Comparison of ENCODE assay signal across 20 cellular contexts in genomic region chr13:47087841-47088240, GRCh38.
DNase-seq lines count a peak whose midpoint lies in the region; FAIRE-seq and TF ChIP-seq lines count a peak whose summit lies in the region.
"Had no signal": no experiment of that assay in that cellular context is flagged by ENCODE, and none has a peak within 500 bp of the region (broad histone marks: within the 10 kb centered on the region; RNA-seq: fewer than 3 reads in every experiment).

No MANE protein-coding gene starts in this region.

- DNase-seq in AG08396 (ENCODE audit: low spot score) (peak; percentile 31), HT1080 (ENCODE audit: low read depth) (peak; percentile 83), chondrocyte (ENCODE audit: low spot score) (no peak), myocyte (ENCODE audit: low read depth) (peak; percentile 80), MG63 (no peak), SHP77 (lab: John Stamatoyannopoulos, UW) (no peak), NCI-H1092 treated with DMSO at 0.1 percent for 48 hours (lab: John Stamatoyannopoulos, UW) (no peak), H54 (ENCODE audit: insufficient read length, low spot score) (no peak)
- DNase-seq: activated B cell treated with CpG ODN at 0.5 μM for 24 hours, adrenal gland, AML-193, mammary epithelial cell, NCI-H1417 treated with DMSO at 0.1 percent for 48 hours, stomach, T-helper 17 cell, uterus had no signal

- no peak for TF ChIP-seq CTCF in chondrocyte (IDR thresholded peaks at IDR 0.05)

- TF ChIP-seq POLR2A in H54 (IDR thresholded peaks at IDR 0.05; ENCODE audit: low read depth, low read length) = no peak

- H3K4me3 Mint-ChIP-seq in chondrocyte (ENCODE audit: unreplicated experiment) = no peak overlapping the region
- H3K4me3 Mint-ChIP-seq: activated B cell treated with CpG ODN at 0.5 μM for 24 hours; activated T-helper 17 cell treated with anti-CD3 and anti-CD28 coated beads, Interleukin-2, amount 50 U/mL, for 72 hours; nephron; T-helper 17 cell had no signal

- H3K27ac Mint-ChIP-seq in chondrocyte (ENCODE audit: unreplicated experiment) = peak overlapping the region; percentile 80
- H3K27ac Mint-ChIP-seq: activated B cell treated with CpG ODN at 0.5 μM for 24 hours; activated T-helper 17 cell treated with anti-CD3 and anti-CD28 coated beads, Interleukin-2, amount 50 U/mL, for 72 hours; nephron; T-helper 17 cell had no signal

- peaks cover 17% of the 10 kb centered on the region for H3K4me1 Mint-ChIP-seq in chondrocyte (ENCODE audit: low read depth)
- H3K4me1 Mint-ChIP-seq: activated B cell treated with CpG ODN at 0.5 μM for 24 hours; activated T-helper 17 cell treated with anti-CD3 and anti-CD28 coated beads, Interleukin-2, amount 50 U/mL, for 72 hours; T-helper 17 cell had no signal

- H3K36me3 Mint-ChIP-seq in chondrocyte (ENCODE audit: low read depth) = no peaks in the 10 kb centered on the region

- H3K4me3 ChIP-seq in MG63 = no peak overlapping the region
- H3K4me3 ChIP-seq: adrenal gland, stomach, uterus had no signal

- H3K9me3 ChIP-seq in MG63 = no peaks in the 10 kb centered on the region
- H3K9me3 ChIP-seq: adrenal gland, stomach, uterus had no signal

- FAIRE-seq in H54 (lab: Jason Lieb, UNC) = no peak
- FAIRE-seq: colon, endothelial cell of umbilical vein had no signal

- peaks cover 2% of the 10 kb centered on the region for H3K27me3 Mint-ChIP-seq in chondrocyte (ENCODE audit: low read depth)
- H3K27me3 Mint-ChIP-seq: activated B cell treated with CpG ODN at 0.5 μM for 24 hours; activated T-helper 17 cell treated with anti-CD3 and anti-CD28 coated beads, Interleukin-2, amount 50 U/mL, for 72 hours had no signal

- no peaks in the 10 kb centered on the region for H3K27me3 ChIP-seq in MG63
- H3K27me3 ChIP-seq: adrenal gland, stomach, uterus had no signal

- no peaks in the 10 kb centered on the region for H3K36me3 ChIP-seq in MG63
- H3K36me3 ChIP-seq: adrenal gland, stomach, uterus had no signal

- no peaks in the 10 kb centered on the region for H3K9me3 Mint-ChIP-seq in chondrocyte (ENCODE audit: low read depth)
- H3K9me3 Mint-ChIP-seq: activated B cell treated with CpG ODN at 0.5 μM for 24 hours; activated T-helper 17 cell treated with anti-CD3 and anti-CD28 coated beads, Interleukin-2, amount 50 U/mL, for 72 hours; nephron had no signal

Comparison
In these comparisons a context has a peak if more than half of its experiments do, and no peak if none do; other contexts are left out.
1. DNase-seq: peak in AG08396 (single experiment), HT1080 (single experiment) and myocyte (single experiment); none in chondrocyte (single experiment), MG63 (single experiment), SHP77 (0 of 2), NCI-H1092 treated with DMSO at 0.1 percent for 48 hours (single experiment) and H54 (single experiment).